18 cellular contexts compared by ENCODE assay signal in the genomic region with DNA sequence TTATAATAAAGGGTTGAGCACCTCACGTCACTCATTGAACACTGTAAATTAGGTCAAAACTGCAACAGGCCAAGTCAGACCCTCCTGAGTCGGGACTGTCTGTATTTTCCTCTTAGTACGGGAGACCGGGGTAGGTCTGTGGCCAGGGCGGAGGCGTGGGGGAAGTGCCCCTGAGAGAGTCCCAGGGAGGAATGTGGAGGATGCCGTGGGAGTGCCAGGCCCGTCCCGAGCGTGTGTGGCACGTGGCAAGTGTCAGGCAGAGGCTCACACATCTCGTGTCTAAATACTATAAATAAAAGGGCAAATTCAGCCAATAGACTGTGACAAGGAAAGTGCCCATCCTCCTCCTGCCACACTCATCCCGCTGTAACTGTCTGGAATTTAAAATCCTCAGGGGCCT. TPM values are rescaled to one million over a fixed set of nuclear protein-coding genes. Genes with fewer than 3 reads are reported as not detected.
DNase-seq lines count a peak whose midpoint lies in the region; TF ChIP-seq lines count a peak whose summit lies in the region.
"Had no signal": no experiment of that assay in that cellular context is flagged by ENCODE, and none has a peak within 500 bp of the region (broad histone marks: within the 10 kb centered on the region; RNA-seq: fewer than 3 reads in every experiment).

No MANE protein-coding gene starts in this region.

- H3K4me1 Mint-ChIP-seq in chondrocyte (ENCODE audit: low read depth) (peaks cover 7% of the 10 kb centered on the region), mesothelial cell of epicardium (peaks cover 8% of the 10 kb centered on the region)

- H3K9me3 ChIP-seq in Peyer's patch = no peaks in the 10 kb centered on the region
- H3K9me3 ChIP-seq: Caco-2 had no signal

- H3K4me3 Mint-ChIP-seq in chondrocyte (ENCODE audit: unreplicated experiment) (no peak overlapping the region), mesothelial cell of epicardium (no peak overlapping the region)
- H3K4me3 Mint-ChIP-seq: CD4-positive, alpha-beta T cell; HFFc6 had no signal

- no peaks in the 10 kb centered on the region for H3K36me3 ChIP-seq in Peyer's patch

- H3K36me3 Mint-ChIP-seq in chondrocyte (ENCODE audit: low read depth) (no peaks in the 10 kb centered on the region), mesothelial cell of epicardium (no peaks in the 10 kb centered on the region)

- peaks cover 14% of the 10 kb centered on the region for H3K9me3 Mint-ChIP-seq in chondrocyte (ENCODE audit: low read depth)
- peaks cover 22% of the 10 kb centered on the region for H3K9me3 Mint-ChIP-seq in mesothelial cell of epicardium
- H3K9me3 Mint-ChIP-seq: CD4-positive, alpha-beta T cell had no signal

- H3K27me3 Mint-ChIP-seq in chondrocyte (ENCODE audit: low read depth) = peaks cover 9% of the 10 kb centered on the region
- peaks cover 15% of the 10 kb centered on the region for H3K27me3 Mint-ChIP-seq in mesothelial cell of epicardium (ENCODE audit: low read depth)
- H3K27me3 Mint-ChIP-seq: CD4-positive, alpha-beta T cell had no signal

- H3K27ac Mint-ChIP-seq in chondrocyte (ENCODE audit: unreplicated experiment) (no peak overlapping the region), mesothelial cell of epicardium (peak overlapping the region; percentile 41)
- H3K27ac Mint-ChIP-seq: CD4-positive, alpha-beta T cell; HFFc6 had no signal

- no peak overlapping the region for H3K4me3 ChIP-seq in Peyer's patch

- TF ChIP-seq POLR2A in Peyer's patch (IDR thresholded peaks at IDR 0.05) = no peak

- intact Hi-C loops in posterior vena cava (cut with DNase I) = no loop called here

- DNase-seq in chondrocyte (ENCODE audit: low spot score) = peak; percentile 72
- DNase-seq in islet precursor cell = peak; percentile 24
- no peak for DNase-seq in mesothelial cell of epicardium (ENCODE audit: low spot score in 2 of 2, unreplicated experiment in 2 of 2)
- peak; percentile 61 for DNase-seq in posterior vena cava (ENCODE audit: low spot score)
- no peak for DNase-seq in activated T-cell treated with anti-CD3 and anti-CD28 coated beads, Interleukin-2, amount 50 U/mL, for 48 hours
- no peak for DNase-seq in amniotic stem cell (lab: John Stamatoyannopoulos, UW)
- no peak for DNase-seq in Peyer's patch
- DNase-seq in NCI-H187 treated with DMSO at 0.1 percent for 48 hours (lab: John Stamatoyannopoulos, UW) = no peak
- DNase-seq: ACHN; AML-193; Caco-2; CD4-positive, alpha-beta T cell; GDM1; GOT3; H7; HFFc6 had no signal

- no peak overlapping the region for H3K27ac ChIP-seq in Peyer's patch
- H3K27ac ChIP-seq: C4-2B, HL-60 had no signal

- H3K4me1 ChIP-seq in Peyer's patch = no peaks in the 10 kb centered on the region
- H3K4me1 ChIP-seq: Caco-2 had no signal

- no peak for TF ChIP-seq CTCF in chondrocyte (IDR thresholded peaks at IDR 0.05)
- TF ChIP-seq CTCF in mesothelial cell of epicardium (IDR thresholded peaks at IDR 0.05; ENCODE audit: unreplicated experiment) = no peak
- TF ChIP-seq CTCF in Peyer's patch (IDR thresholded peaks at IDR 0.05) = no peak

- no peaks in the 10 kb centered on the region for H3K27me3 ChIP-seq in Peyer's patch

RNA-seq across cellular contexts. Expression of a gene that starts 6.3 kb away (rescaled TPM):
- total RNA-seq in chondrocyte (16.4 to 27.0 TPM (median 22.3 TPM) in 3 replicates), mesothelial cell of epicardium (45.8 to 59.2 TPM (median 48.9 TPM) in 3 replicates), posterior vena cava (10 to 100 TPM; 47.6 to 66.9 TPM), Peyer's patch (100 to 1,000 TPM in 3 of 4 donors, 10 to 100 TPM in 1; 28.9 to 198 (median 102) TPM)

Comparison
In these comparisons a context has a peak if more than half of its experiments do, and no peak if none do; other contexts are left out.
1. DNase-seq: peak in chondrocyte (single experiment), islet precursor cell (single experiment) and posterior vena cava (single experiment); none in mesothelial cell of epicardium (0 of 2), activated T-cell treated with anti-CD3 and anti-CD28 coated beads, Interleukin-2, amount 50 U/mL, for 48 hours (0 of 2), amniotic stem cell (single experiment), Peyer's patch (0 of 3) and NCI-H187 treated with DMSO at 0.1 percent for 48 hours (single experiment).